ENCODE assay signal across 8 cellular contexts in genomic region chr4:9691221-9692065, GRCh38.
DNase-seq lines count a peak whose midpoint lies in the region; ATAC-seq and TF ChIP-seq lines count a peak whose summit lies in the region.

No MANE protein-coding gene starts in this region.

- DNase-seq in CD8-positive, alpha-beta memory T cell, result peak; percentile 83 to 93 (median 90)
- DNase-seq in Peyer's patch, result peak; percentile 89 to 98 (median 98)
- DNase-seq in activated T-helper 2 cell treated with anti-CD3 and anti-CD28 coated beads, Interferon-gamma antibody, Interleukin-2, Interleukin-4, amounts not matched to agents 10 μg/mL and 5 μg/mL and 100 μg/mL, durations not matched to agents 14 hours and 24 hours and 36 hours (ENCODE audit: low spot score), result peak; percentile 89
- DNase-seq in fibroblast of peridontal ligament (ENCODE audit: extremely low read depth), result peak; percentile 1
- peak; percentile 76 to 93 (median 86) for DNase-seq in naive thymus-derived CD8-positive, alpha-beta T cell
- peak; percentile 73 to 91 for DNase-seq in stimulated activated effector memory CD8-positive, alpha-beta T cell treated with anti-CD3 and anti-CD28 coated beads, Interleukin-12 subunit alpha, Interleukin-12 subunit beta, amount 100 ng/mL, for 72 hours (ENCODE audit: low spot score in 2 of 2)

- intact Hi-C loops in activated T-helper 2 cell treated with anti-CD3 and anti-CD28 coated beads, Interferon-gamma antibody, Interleukin-2, Interleukin-4, amounts not matched to agents 10 μg/mL and 5 μg/mL and 100 μg/mL, durations not matched to agents 14 hours and 24 hours and 36 hours (cut with micrococcal nuclease), result no loop called here

- H3K9ac ChIP-seq in HUES48 (ENCODE audit: low read depth, low read length), result no peak overlapping the region

- H3K4me3 ChIP-seq in CD8-positive, alpha-beta memory T cell (ENCODE audit: low read length), result peak overlapping the region; percentile 56
- peak overlapping the region; percentile 61 for H3K4me3 ChIP-seq in HUES48 (ENCODE audit: low read depth, low read length)
- H3K4me3 ChIP-seq in Peyer's patch, result peak overlapping the region; percentile 50 to 68 (median 60)

- H3K27ac Mint-ChIP-seq in CD8-positive, alpha-beta memory T cell, result peak overlapping the region; percentile 59 to 96 (median 90)
- H3K27ac Mint-ChIP-seq in activated T-helper 2 cell treated with anti-CD3 and anti-CD28 coated beads, Interferon-gamma antibody, Interleukin-2, Interleukin-4, amounts not matched to agents 10 μg/mL and 5 μg/mL and 100 μg/mL, durations not matched to agents 14 hours and 24 hours and 36 hours, result peak overlapping the region; percentile 30
- peak overlapping the region; percentile 63 to 98 (median 88) for H3K27ac Mint-ChIP-seq in naive thymus-derived CD8-positive, alpha-beta T cell
- peak overlapping the region; percentile 80 for H3K27ac Mint-ChIP-seq in stimulated activated effector memory CD8-positive, alpha-beta T cell treated with anti-CD3 and anti-CD28 coated beads, Interleukin-12 subunit alpha, Interleukin-12 subunit beta, amount 100 ng/mL, for 72 hours

- H3K27ac ChIP-seq in CD8-positive, alpha-beta memory T cell (ENCODE audit: low read depth, low read length), result peak overlapping the region; percentile 43
- H3K27ac ChIP-seq in HUES48 (ENCODE audit: low read depth, low read length), result peak overlapping the region; percentile 45
- H3K27ac ChIP-seq in Peyer's patch, result peak overlapping the region; percentile 69 to 87 (median 72)

- H3K4me1 ChIP-seq in CD8-positive, alpha-beta memory T cell (ENCODE audit: insufficient read depth, low read length), result peaks cover 4% of the 10 kb centered on the region
- H3K4me1 ChIP-seq in HUES48 (ENCODE audit: control insufficient read depth, insufficient read depth, low read length) (0 out of 2 replicates have a peak, but pooled peaks cover 3% of the 10 kb centered on the region), Peyer's patch (no peaks in the 10 kb centered on the region)

- H3K27me3 ChIP-seq in CD8-positive, alpha-beta memory T cell (ENCODE audit: insufficient read depth, low read length, poor library complexity, severe bottlenecking), result no peaks in the 10 kb centered on the region
- no peaks in the 10 kb centered on the region; the same call in 1 of the 2 replicates for H3K27me3 ChIP-seq in HUES48 (ENCODE audit: control insufficient read depth, insufficient read depth, low read length)
- no peaks in the 10 kb centered on the region for H3K27me3 ChIP-seq in Peyer's patch

- no peak for TF ChIP-seq CTCF in Peyer's patch (IDR thresholded peaks at IDR 0.05)

- peaks cover 13 to 25% (median 14%) of the 10 kb centered on the region in 3 donors for H3K4me1 Mint-ChIP-seq in CD8-positive, alpha-beta memory T cell
- H3K4me1 Mint-ChIP-seq in activated T-helper 2 cell treated with anti-CD3 and anti-CD28 coated beads, Interferon-gamma antibody, Interleukin-2, Interleukin-4, amounts not matched to agents 10 μg/mL and 5 μg/mL and 100 μg/mL, durations not matched to agents 14 hours and 24 hours and 36 hours (ENCODE audit: low read depth), result peaks cover 16% of the 10 kb centered on the region
- peaks cover 13 to 26% (median 24%) of the 10 kb centered on the region in 4 donors for H3K4me1 Mint-ChIP-seq in naive thymus-derived CD8-positive, alpha-beta T cell
- H3K4me1 Mint-ChIP-seq in stimulated activated effector memory CD8-positive, alpha-beta T cell treated with anti-CD3 and anti-CD28 coated beads, Interleukin-12 subunit alpha, Interleukin-12 subunit beta, amount 100 ng/mL, for 72 hours, result peaks cover 12% of the 10 kb centered on the region

- peak in 1 of 2 donors; percentile 44 for TF ChIP-seq POLR2A in Peyer's patch (IDR thresholded peaks at IDR 0.05)

- ATAC-seq in GM21423 (IDR thresholded peaks at IDR 0.05; ENCODE audit: unreplicated experiment), result peak; percentile 100
- ATAC-seq in naive thymus-derived CD8-positive, alpha-beta T cell, result peak; percentile 98
- ATAC-seq in stimulated activated effector memory CD8-positive, alpha-beta T cell treated with anti-CD3 and anti-CD28 coated beads, Interleukin-12 subunit alpha, Interleukin-12 subunit beta, amount 100 ng/mL, for 72 hours, result peak; percentile 100

- H3K9me3 ChIP-seq in CD8-positive, alpha-beta memory T cell (ENCODE audit: low read length), result no peaks in the 10 kb centered on the region
- H3K9me3 ChIP-seq in HUES48 (ENCODE audit: control insufficient read depth, insufficient read depth, low read length), result no peaks in the 10 kb centered on the region
- no peaks in the 10 kb centered on the region for H3K9me3 ChIP-seq in Peyer's patch

- H3K36me3 ChIP-seq in CD8-positive, alpha-beta memory T cell (ENCODE audit: insufficient read depth, low read length), result no peaks in the 10 kb centered on the region
- no peaks in the 10 kb centered on the region for H3K36me3 ChIP-seq in HUES48 (ENCODE audit: control insufficient read depth, insufficient read depth, low read length)
- no peaks in the 10 kb centered on the region for H3K36me3 ChIP-seq in Peyer's patch

- H3K4me3 Mint-ChIP-seq in CD8-positive, alpha-beta memory T cell, result peak overlapping the region; percentile 75 to 94 (median 87)
- H3K4me3 Mint-ChIP-seq in activated T-helper 2 cell treated with anti-CD3 and anti-CD28 coated beads, Interferon-gamma antibody, Interleukin-2, Interleukin-4, amounts not matched to agents 10 μg/mL and 5 μg/mL and 100 μg/mL, durations not matched to agents 14 hours and 24 hours and 36 hours (ENCODE audit: low read depth), result peak overlapping the region; percentile 78
- H3K4me3 Mint-ChIP-seq in naive thymus-derived CD8-positive, alpha-beta T cell, result peak overlapping the region; percentile 78 to 90 (median 87)
- H3K4me3 Mint-ChIP-seq in stimulated activated effector memory CD8-positive, alpha-beta T cell treated with anti-CD3 and anti-CD28 coated beads, Interleukin-12 subunit alpha, Interleukin-12 subunit beta, amount 100 ng/mL, for 72 hours, result peak overlapping the region; percentile 71

- peaks cover 0 to 1% of the 10 kb centered on the region in 2 donors for H3K27me3 Mint-ChIP-seq in CD8-positive, alpha-beta memory T cell
- peaks cover 4% of the 10 kb centered on the region for H3K27me3 Mint-ChIP-seq in activated T-helper 2 cell treated with anti-CD3 and anti-CD28 coated beads, Interferon-gamma antibody, Interleukin-2, Interleukin-4, amounts not matched to agents 10 μg/mL and 5 μg/mL and 100 μg/mL, durations not matched to agents 14 hours and 24 hours and 36 hours (ENCODE audit: low read depth)
- peaks cover 0 to 2% (median 0%) of the 10 kb centered on the region in 5 donors for H3K27me3 Mint-ChIP-seq in naive thymus-derived CD8-positive, alpha-beta T cell

- CTCF ChIA-PET in CD8-positive, alpha-beta memory T cell (lab: Charles Lee), result interaction anchor here (0.6 to 1.2 kb wide), 3 partner anchors 12 to 770 kb away, joined by 3 read pairs; no protein-coding TSS in a partner anchor

- no peaks in the 10 kb centered on the region for H3K36me3 Mint-ChIP-seq in CD8-positive, alpha-beta memory T cell
- H3K36me3 Mint-ChIP-seq in activated T-helper 2 cell treated with anti-CD3 and anti-CD28 coated beads, Interferon-gamma antibody, Interleukin-2, Interleukin-4, amounts not matched to agents 10 μg/mL and 5 μg/mL and 100 μg/mL, durations not matched to agents 14 hours and 24 hours and 36 hours (ENCODE audit: low read depth), result no peaks in the 10 kb centered on the region
- H3K36me3 Mint-ChIP-seq in naive thymus-derived CD8-positive, alpha-beta T cell, result no peaks in the 10 kb centered on the region
- no peaks in the 10 kb centered on the region for H3K36me3 Mint-ChIP-seq in stimulated activated effector memory CD8-positive, alpha-beta T cell treated with anti-CD3 and anti-CD28 coated beads, Interleukin-12 subunit alpha, Interleukin-12 subunit beta, amount 100 ng/mL, for 72 hours

- POLR2A ChIA-PET in CD8-positive, alpha-beta memory T cell (lab: Charles Lee), result no interaction called here
- POLR2A ChIA-PET in naive thymus-derived CD8-positive, alpha-beta T cell (lab: Charles Lee), result interaction anchor here (2.6 kb wide), 1 partner anchor 426 kb away, joined by 12 read pairs; no protein-coding TSS in a partner anchor

- no peaks in the 10 kb centered on the region for H3K9me3 Mint-ChIP-seq in CD8-positive, alpha-beta memory T cell
- no peaks in the 10 kb centered on the region for H3K9me3 Mint-ChIP-seq in activated T-helper 2 cell treated with anti-CD3 and anti-CD28 coated beads, Interferon-gamma antibody, Interleukin-2, Interleukin-4, amounts not matched to agents 10 μg/mL and 5 μg/mL and 100 μg/mL, durations not matched to agents 14 hours and 24 hours and 36 hours
- H3K9me3 Mint-ChIP-seq in naive thymus-derived CD8-positive, alpha-beta T cell, result no peaks in the 10 kb centered on the region
- no peaks in the 10 kb centered on the region for H3K9me3 Mint-ChIP-seq in stimulated activated effector memory CD8-positive, alpha-beta T cell treated with anti-CD3 and anti-CD28 coated beads, Interleukin-12 subunit alpha, Interleukin-12 subunit beta, amount 100 ng/mL, for 72 hours

Comparison
In these comparisons a context has a peak if more than half of its experiments do, and no peak if none do; other contexts are left out.
1. Peak in every context shown above with its lines: DNase-seq, ATAC-seq, H3K4me3 ChIP-seq and H3K27ac ChIP-seq.
2. DNase-seq: peak in every context shown above with its lines; median percentile 98 in Peyer's patch; 90 in CD8-positive, alpha-beta memory T cell; 89 in activated T-helper 2 cell treated with anti-CD3 and anti-CD28 coated beads, Interferon-gamma antibody, Interleukin-2, Interleukin-4, amounts not matched to agents 10 μg/mL and 5 μg/mL and 100 μg/mL, durations not matched to agents 14 hours and 24 hours and 36 hours; 86 in naive thymus-derived CD8-positive, alpha-beta T cell; 82 in stimulated activated effector memory CD8-positive, alpha-beta T cell treated with anti-CD3 and anti-CD28 coated beads, Interleukin-12 subunit alpha, Interleukin-12 subunit beta, amount 100 ng/mL, for 72 hours; 1 in fibroblast of peridontal ligament.
3. H3K27ac Mint-ChIP-seq: peak in every context shown above with its lines; median percentile 90 in CD8-positive, alpha-beta memory T cell; 88 in naive thymus-derived CD8-positive, alpha-beta T cell; 80 in stimulated activated effector memory CD8-positive, alpha-beta T cell treated with anti-CD3 and anti-CD28 coated beads, Interleukin-12 subunit alpha, Interleukin-12 subunit beta, amount 100 ng/mL, for 72 hours; 30 in activated T-helper 2 cell treated with anti-CD3 and anti-CD28 coated beads, Interferon-gamma antibody, Interleukin-2, Interleukin-4, amounts not matched to agents 10 μg/mL and 5 μg/mL and 100 μg/mL, durations not matched to agents 14 hours and 24 hours and 36 hours.